In the genomic region with DNA sequence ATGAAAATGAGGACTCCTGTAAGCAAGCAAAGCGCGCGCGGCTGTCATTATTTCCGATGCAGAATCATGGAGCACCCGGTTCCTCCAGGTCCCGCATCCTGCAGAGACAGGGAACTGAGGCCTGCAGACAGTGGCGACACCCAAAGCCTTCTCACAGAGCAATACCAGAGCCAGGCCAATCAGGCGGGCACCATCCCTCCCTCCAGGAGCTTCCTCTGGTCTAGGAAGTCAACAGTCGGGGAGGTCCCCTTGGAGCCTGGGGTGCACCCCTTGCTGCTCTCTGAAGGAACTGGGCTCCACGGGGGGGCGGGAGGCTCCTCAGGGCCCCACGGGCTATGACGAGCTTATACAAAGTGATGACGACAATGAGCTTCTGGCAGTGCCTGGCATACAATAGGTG, we compare ENCODE assay signal across 17 cellular contexts.
"Had no signal": no experiment of that assay in that cellular context is flagged by ENCODE, and none has a peak within 500 bp of the region (broad histone marks: within the 10 kb centered on the region; RNA-seq: fewer than 3 reads in every experiment).

No MANE protein-coding gene starts in this region.

- H3K4me1 ChIP-seq: gastroesophageal sphincter, pancreas had no signal

- H3K9me3 ChIP-seq: gastroesophageal sphincter, heart left ventricle, pancreas, thoracic aorta had no signal

- H3K36me3 ChIP-seq: gastroesophageal sphincter, heart left ventricle, pancreas, thoracic aorta had no signal

- DNase-seq: activated CD8-positive, alpha-beta memory T cell treated with anti-CD3 and anti-CD28 coated beads, Interleukin-2, amount 50 U/mL, for 48 hours; activated naive CD4-positive, alpha-beta T cell treated with Interleukin-2 at 50 U/mL for 16 hours; activated naive CD8-positive, alpha-beta T cell treated with anti-CD3 and anti-CD28 coated beads for 36 hours; activated T-cell treated with anti-CD3 and anti-CD28 coated beads, Interleukin-2, amount 50 U/mL, for 48 hours; naive thymus-derived CD4-positive, alpha-beta T cell; stimulated activated CD4-positive, alpha-beta T cell treated with anti-CD3 and anti-CD28 coated beads, Interleukin-2, amount 100 ng/mL, for 48 hours; stimulated activated naive CD4-positive, alpha-beta T cell treated with Interleukin-2 at 50 U/mL for 16 hours had no signal

- H3K4me3 Mint-ChIP-seq: activated naive CD8-positive, alpha-beta T cell treated with anti-CD3 and anti-CD28 coated beads for 36 hours; naive thymus-derived CD4-positive, alpha-beta T cell; type B pancreatic cell had no signal

- H3K27ac ChIP-seq: coronary artery, gastroesophageal sphincter, heart left ventricle, pancreas, thoracic aorta had no signal

- H3K27ac Mint-ChIP-seq: activated naive CD8-positive, alpha-beta T cell treated with anti-CD3 and anti-CD28 coated beads for 36 hours; naive thymus-derived CD4-positive, alpha-beta T cell; type B pancreatic cell had no signal

- H3K4me3 ChIP-seq: coronary artery, gastroesophageal sphincter, heart left ventricle, lung, pancreas, smooth muscle cell, thoracic aorta had no signal

- H3K9me3 Mint-ChIP-seq: activated naive CD8-positive, alpha-beta T cell treated with anti-CD3 and anti-CD28 coated beads for 36 hours; naive thymus-derived CD4-positive, alpha-beta T cell; type B pancreatic cell had no signal

- H3K27me3 Mint-ChIP-seq: activated naive CD8-positive, alpha-beta T cell treated with anti-CD3 and anti-CD28 coated beads for 36 hours; naive thymus-derived CD4-positive, alpha-beta T cell; type B pancreatic cell had no signal

- ATAC-seq: gastroesophageal sphincter, heart left ventricle, left colon, pancreas, sciatic nerve had no signal

- H3K27me3 ChIP-seq: pancreas had no signal

- H3K36me3 Mint-ChIP-seq: activated naive CD8-positive, alpha-beta T cell treated with anti-CD3 and anti-CD28 coated beads for 36 hours; naive thymus-derived CD4-positive, alpha-beta T cell; type B pancreatic cell had no signal

- H3K4me1 Mint-ChIP-seq: activated naive CD8-positive, alpha-beta T cell treated with anti-CD3 and anti-CD28 coated beads for 36 hours had no signal
